In genomic region chr11:28106351-28107043, GRCh38 we compare ENCODE assay signal across 10 cellular contexts. TPM values are rescaled to one million over a fixed set of nuclear protein-coding genes. Genes with fewer than 3 reads are reported as not detected.
DNase-seq lines count a peak whose midpoint lies in the region; FAIRE-seq and TF ChIP-seq lines count a peak whose summit lies in the region.
"Had no signal": no experiment of that assay in that cellular context is flagged by ENCODE, and none has a peak within 500 bp of the region (broad histone marks: within the 10 kb centered on the region; RNA-seq: fewer than 3 reads in every experiment).

No MANE protein-coding gene starts in this region.

- intact Hi-C loops in mammary epithelial cell (cut with micrococcal nuclease), result loop anchor here (1.0 to 10.0 kb wide), 5 partner anchors 267 to 728 kb away; partner anchors contain the start of gene BDNF

- in situ Hi-C loops in mammary epithelial cell (cut with MboI; ENCODE audit: low sequenced_read_pairs in 2 of 2), result loop anchor here in 1 of 2 donors (25.0 kb wide), 1 partner anchor 581 kb away; no protein-coding TSS in a partner anchor

- no peaks in the 10 kb centered on the region for H3K27me3 Mint-ChIP-seq in nephron (ENCODE audit: low read depth)
- H3K27me3 Mint-ChIP-seq: activated B cell treated with CpG ODN at 0.5 μM for 24 hours had no signal

- H3K36me3 ChIP-seq in ES-I3 (ENCODE audit: insufficient read depth, low read length) (no peaks in the 10 kb centered on the region), mammary epithelial cell (ENCODE audit: insufficient read depth, low read length) (no peaks in the 10 kb centered on the region)

- H3K27ac Mint-ChIP-seq in nephron, result peak overlapping the region in 2 of 3 experiments; percentile 22 to 61

- H4K20me1 ChIP-seq in mammary epithelial cell (ENCODE audit: insufficient read depth, low read length), result no peaks in the 10 kb centered on the region

- no peaks in the 10 kb centered on the region for H3K9me3 Mint-ChIP-seq in nephron
- H3K9me3 Mint-ChIP-seq: activated B cell treated with CpG ODN at 0.5 μM for 24 hours had no signal

- H3K9ac ChIP-seq in ES-I3 (ENCODE audit: low read depth, low read length) (peak overlapping the region; percentile 91; the same call in 1 of the 2 replicates), mammary epithelial cell (ENCODE audit: insufficient read depth, low read length) (peak overlapping the region; percentile 99)

- H3K4me2 ChIP-seq in mammary epithelial cell (ENCODE audit: insufficient read depth, low read depth, low read length), result peak overlapping the region; percentile 88

- dilution Hi-C loops in mammary epithelial cell (cut with HindIII; ENCODE audit: low sequenced_read_pairs), result no loop called here

- H3K36me3 Mint-ChIP-seq in nephron (ENCODE audit: low read depth), result no peaks in the 10 kb centered on the region

- peaks cover 84% of the 10 kb centered on the region for H3K79me2 ChIP-seq in mammary epithelial cell (ENCODE audit: insufficient read depth, low read length)

- peak overlapping the region; percentile 98 for H3K27ac ChIP-seq in mammary epithelial cell (ENCODE audit: insufficient read depth, low read depth, low read length)

- no peaks in the 10 kb centered on the region for H3K4me1 ChIP-seq in ES-I3 (ENCODE audit: insufficient read depth, low read length)
- peaks cover 16% of the 10 kb centered on the region for H3K4me1 ChIP-seq in mammary epithelial cell (ENCODE audit: insufficient read depth, low read length)

- no TSS peak for BruUV-seq in mammary epithelial cell (replicated peaks; lab: Mats Ljungman, UMichigan)

- H2AFZ ChIP-seq in mammary epithelial cell (ENCODE audit: low read depth, low read length), result no peak overlapping the region

- H3K4me3 ChIP-seq in NB4 (ENCODE audit: low read depth, low read length) (peak overlapping the region; percentile 76), mammary epithelial cell (replicated peaks in 1 of 3; ENCODE audit: insufficient read depth in 1 of 3, low read depth in 2 of 3, low read length in 3 of 3) (peak overlapping the region; percentile 77 to 86 (median 85))

- H3K9me3 ChIP-seq in ES-I3 (ENCODE audit: control insufficient read depth, insufficient read depth, low read length) (no peaks in the 10 kb centered on the region), mammary epithelial cell (replicated peaks; ENCODE audit: insufficient read depth, low read length) (no peaks in the 10 kb centered on the region)

- H3K4me3 Mint-ChIP-seq in nephron, result peak overlapping the region; percentile 91 to 98 (median 91)

- no peaks in the 10 kb centered on the region for H3K27me3 ChIP-seq in mammary epithelial cell (ENCODE audit: insufficient read depth, low read length)

- TF ChIP-seq CTCF in NB4 (IDR thresholded peaks at IDR 0.05; ENCODE audit: low read depth, low read length) (no peak), mammary epithelial cell (conservative IDR thresholded peaks at IDR 0.05 in 1 of 2, IDR thresholded peaks at IDR 0.05 in 1 of 2; ENCODE audit: extremely low read depth in 1 of 2, insufficient read depth in 1 of 2, low read depth in 1 of 2, low read length in 2 of 2) (no peak), nephron (IDR thresholded peaks at IDR 0.05; ENCODE audit: unreplicated experiment in 3 of 3) (no peak), D721Med (IDR thresholded peaks at IDR 0.05; ENCODE audit: insufficient read depth, missing control alignments) (no peak)

- peaks cover 45% of the 10 kb centered on the region for H3K4me1 Mint-ChIP-seq in nephron

- DNase-seq in NB4 (ENCODE audit: low read depth), result no peak
- no peak for DNase-seq in mammary epithelial cell
- no peak for DNase-seq in D721Med (ENCODE audit: insufficient read length, low spot score)
- no peak for DNase-seq in NCI-H1105 treated with DMSO at 0.1 percent for 48 hours (lab: John Stamatoyannopoulos, UW)
- no peak for DNase-seq in activated CD4-positive, CD25-positive, alpha-beta regulatory T cell (lab: John Stamatoyannopoulos, UW)
- DNase-seq in cerebellar nuclear complex (lab: John Stamatoyannopoulos, UW), result no peak
- DNase-seq: activated B cell treated with CpG ODN at 0.5 μM for 24 hours, NCI-H187 treated with DMSO at 0.1 percent for 48 hours had no signal

- CTCF ChIA-PET in mammary epithelial cell (lab: Charles Lee; ENCODE audit: low non-redundant PET), result interaction anchor here (0.6 to 0.7 kb wide), 2 partner anchors 248 to 408 kb away, joined by 3 to 5 read pairs; no protein-coding TSS in a partner anchor

- TF ChIP-seq POLR2A in NB4 (IDR thresholded peaks at IDR 0.05; ENCODE audit: extremely low read depth, insufficient read length), result no peak

- 91% methylated on average over 13 of the region's 14 CpGs for WGBS in mammary epithelial cell (ENCODE audit: low coverage, missing lambda C conversion rate)

- no peak for FAIRE-seq in D721Med (lab: Jason Lieb, UNC)

RNA-seq across cellular contexts. Expression of gene KIF18A, which starts 1.5 kb away (rescaled TPM):
- total RNA-seq in mammary epithelial cell, result 10 to 100 TPM in 1 of 2 donors, 1 to 10 TPM in 1; 1.0 to 11.6 TPM
- polyA plus RNA-seq in mammary epithelial cell, result 6.8 TPM
- polyA minus RNA-seq in mammary epithelial cell, result 2.1 TPM

RNA-seq across cellular contexts. Expression of gene METTL15, which starts 1.7 kb away (rescaled TPM):
- 10 to 100 TPM; 17.2 to 17.9 TPM for total RNA-seq in mammary epithelial cell
- 6.5 TPM for polyA plus RNA-seq in mammary epithelial cell
- 8.3 TPM for polyA minus RNA-seq in mammary epithelial cell
